In genomic region chr6:53111865-53112264, GRCh38 we compare ENCODE assay signal across 17 cellular contexts. TPM values are rescaled to one million over a fixed set of nuclear protein-coding genes. Genes with fewer than 3 reads are reported as not detected.
"Had no signal": no experiment of that assay in that cellular context is flagged by ENCODE, and none has a peak within 500 bp of the region (broad histone marks: within the 10 kb centered on the region; RNA-seq: fewer than 3 reads in every experiment).

No MANE protein-coding gene starts in this region.

- H3K36me3 ChIP-seq: colonic mucosa, esophagus muscularis mucosa, left lung, tibial artery, uterus had no signal

- H3K27ac ChIP-seq: colonic mucosa, tibial artery, uterus had no signal

- H3K4me3 ChIP-seq: colonic mucosa, esophagus muscularis mucosa, left lung, tibial artery, uterus had no signal

- H3K27me3 ChIP-seq: colonic mucosa, esophagus muscularis mucosa, left lung, tibial artery, uterus had no signal

- ATAC-seq: natural killer cell; stimulated activated naive B cell treated with anti-CD40 and anti-IgM and Interleukin-4, amounts not matched to agents 10 μg/mL and 1 μg/mL and 100 μg/mL, for 72 hours; WTC11 had no signal

- H3K9me3 ChIP-seq: colonic mucosa, left lung, tibial artery, uterus had no signal

- DNase-seq: activated CD4-positive, alpha-beta T cell treated with anti-CD3 and anti-CD28 coated beads for 4 hours; activated effector memory CD4-positive, alpha-beta T cell treated with Interleukin-2 at 50 U/mL for 16 hours; activated T-cell treated with anti-CD3 and anti-CD28 coated beads, Interleukin-2, amount 50 U/mL, for 24 hours; amniotic stem cell; central memory CD4-positive, alpha-beta T cell; hippocampal formation; kidney; natural killer cell; retina; stimulated activated CD4-positive, alpha-beta T cell treated with anti-CD3 and anti-CD28 coated beads, Interleukin-2, amount 100 ng/mL, for 48 hours; stimulated activated naive B cell treated with anti-CD40 and anti-IgM and Interleukin-4, amounts not matched to agents 10 μg/mL and 1 μg/mL and 100 μg/mL, for 72 hours; tibial artery; uterus had no signal

- H3K4me1 ChIP-seq: colonic mucosa, left lung, tibial artery, uterus had no signal

RNA-seq across cellular contexts. Expression of gene GCM1, which starts 36.8 kb away (rescaled TPM):
- total RNA-seq: colonic mucosa, uterus had no signal
